1 cellular context compared by ENCODE assay signal in the genomic region with DNA sequence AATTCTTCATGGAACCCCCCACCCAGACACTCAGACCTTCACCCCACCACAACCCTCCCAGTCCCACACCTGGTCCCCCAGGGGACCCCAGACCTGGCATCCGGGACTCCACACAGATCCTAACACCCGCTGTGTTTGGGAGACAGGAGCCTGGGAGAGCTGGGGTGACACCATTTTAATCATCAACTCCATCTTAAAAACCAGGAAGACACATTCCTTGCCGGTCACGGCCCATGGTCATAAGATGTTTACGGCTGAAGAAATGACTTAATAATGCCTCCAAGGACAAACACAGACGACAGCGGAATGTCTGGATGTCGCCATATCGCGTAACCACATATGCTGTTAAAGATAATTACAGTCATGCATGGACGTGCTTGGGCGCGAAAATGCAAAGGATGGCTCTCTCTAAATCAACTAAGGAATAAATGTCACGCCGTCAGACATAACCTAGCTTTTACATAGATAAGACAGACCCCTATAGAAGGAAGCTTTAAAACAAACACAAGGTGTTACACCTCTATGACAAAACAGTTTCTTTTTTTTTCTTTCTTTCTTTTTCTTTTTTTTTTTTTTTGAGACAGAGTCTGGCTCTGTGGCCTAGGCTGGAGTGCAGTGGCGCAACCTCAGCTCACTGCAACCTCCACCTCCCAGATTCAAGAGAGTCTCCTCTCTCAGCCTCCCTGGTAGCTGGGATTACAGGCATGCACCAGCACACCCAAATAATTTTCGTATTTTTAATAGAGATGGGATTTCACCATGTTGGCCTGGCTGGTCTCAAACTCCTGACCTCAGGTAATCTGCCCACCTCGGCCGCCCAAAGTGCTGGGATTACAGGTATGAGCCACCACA.
TF ChIP-seq lines count a peak whose summit lies in the region.

No MANE protein-coding gene starts in this region.

TF ChIP-seq in K562, 482 proteins besides CTCF, POLR2A, EP300 and RAD21 (continued from another document and continues in another):
- TF ChIP-seq, protein P1, sequence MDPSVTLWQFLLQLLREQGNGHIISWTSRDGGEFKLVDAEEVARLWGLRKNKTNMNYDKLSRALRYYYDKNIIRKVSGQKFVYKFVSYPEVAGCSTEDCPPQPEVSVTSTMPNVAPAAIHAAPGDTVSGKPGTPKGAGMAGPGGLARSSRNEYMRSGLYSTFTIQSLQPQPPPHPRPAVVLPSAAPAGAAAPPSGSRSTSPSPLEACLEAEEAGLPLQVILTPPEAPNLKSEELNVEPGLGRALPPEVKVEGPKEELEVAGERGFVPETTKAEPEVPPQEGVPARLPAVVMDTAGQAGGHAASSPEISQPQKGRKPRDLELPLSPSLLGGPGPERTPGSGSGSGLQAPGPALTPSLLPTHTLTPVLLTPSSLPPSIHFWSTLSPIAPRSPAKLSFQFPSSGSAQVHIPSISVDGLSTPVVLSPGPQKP (CRISPR knock-in tag; IDR thresholded peaks at IDR 0.05), result no peak
- TF ChIP-seq, protein P2, sequence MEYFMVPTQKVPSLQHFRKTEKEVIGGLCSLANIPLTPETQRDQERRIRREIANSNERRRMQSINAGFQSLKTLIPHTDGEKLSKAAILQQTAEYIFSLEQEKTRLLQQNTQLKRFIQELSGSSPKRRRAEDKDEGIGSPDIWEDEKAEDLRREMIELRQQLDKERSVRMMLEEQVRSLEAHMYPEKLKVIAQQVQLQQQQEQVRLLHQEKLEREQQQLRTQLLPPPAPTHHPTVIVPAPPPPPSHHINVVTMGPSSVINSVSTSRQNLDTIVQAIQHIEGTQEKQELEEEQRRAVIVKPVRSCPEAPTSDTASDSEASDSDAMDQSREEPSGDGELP (CRISPR knock-in tag; IDR thresholded peaks at IDR 0.05; ENCODE audit: borderline replicate concordance), result no peak
- TF ChIP-seq GTF2F1 (IDR thresholded peaks at IDR 0.05; ENCODE audit: low read depth, low read length) (no peak), POLR2AphosphoS5 (IDR thresholded peaks at IDR 0.05; ENCODE audit: control insufficient read depth, insufficient read depth, low read depth, low read length) (no peak), MEF2D (tag; conservative IDR thresholded peaks at IDR 0.05; ENCODE audit: low read depth) (peak; percentile 94), ZNF174 (CRISPR knock-in tag; IDR thresholded peaks at IDR 0.05) (no peak), PRMT5 (CRISPR knock-in tag; IDR thresholded peaks at IDR 0.05) (no peak), IRF2 (CRISPR knock-in tag; IDR thresholded peaks at IDR 0.05) (no peak), MEF2A (IDR thresholded peaks at IDR 0.05; ENCODE audit: control insufficient read depth, low read depth, low read length) (no peak), GATA2 (CRISPR knock-in tag; IDR thresholded peaks at IDR 0.05) (no peak), MCM2 (IDR thresholded peaks at IDR 0.05; ENCODE audit: low read depth) (no peak), ZNF239 (CRISPR knock-in tag; IDR thresholded peaks at IDR 0.05) (peak; percentile 89)
- TF ChIP-seq, protein P3, sequence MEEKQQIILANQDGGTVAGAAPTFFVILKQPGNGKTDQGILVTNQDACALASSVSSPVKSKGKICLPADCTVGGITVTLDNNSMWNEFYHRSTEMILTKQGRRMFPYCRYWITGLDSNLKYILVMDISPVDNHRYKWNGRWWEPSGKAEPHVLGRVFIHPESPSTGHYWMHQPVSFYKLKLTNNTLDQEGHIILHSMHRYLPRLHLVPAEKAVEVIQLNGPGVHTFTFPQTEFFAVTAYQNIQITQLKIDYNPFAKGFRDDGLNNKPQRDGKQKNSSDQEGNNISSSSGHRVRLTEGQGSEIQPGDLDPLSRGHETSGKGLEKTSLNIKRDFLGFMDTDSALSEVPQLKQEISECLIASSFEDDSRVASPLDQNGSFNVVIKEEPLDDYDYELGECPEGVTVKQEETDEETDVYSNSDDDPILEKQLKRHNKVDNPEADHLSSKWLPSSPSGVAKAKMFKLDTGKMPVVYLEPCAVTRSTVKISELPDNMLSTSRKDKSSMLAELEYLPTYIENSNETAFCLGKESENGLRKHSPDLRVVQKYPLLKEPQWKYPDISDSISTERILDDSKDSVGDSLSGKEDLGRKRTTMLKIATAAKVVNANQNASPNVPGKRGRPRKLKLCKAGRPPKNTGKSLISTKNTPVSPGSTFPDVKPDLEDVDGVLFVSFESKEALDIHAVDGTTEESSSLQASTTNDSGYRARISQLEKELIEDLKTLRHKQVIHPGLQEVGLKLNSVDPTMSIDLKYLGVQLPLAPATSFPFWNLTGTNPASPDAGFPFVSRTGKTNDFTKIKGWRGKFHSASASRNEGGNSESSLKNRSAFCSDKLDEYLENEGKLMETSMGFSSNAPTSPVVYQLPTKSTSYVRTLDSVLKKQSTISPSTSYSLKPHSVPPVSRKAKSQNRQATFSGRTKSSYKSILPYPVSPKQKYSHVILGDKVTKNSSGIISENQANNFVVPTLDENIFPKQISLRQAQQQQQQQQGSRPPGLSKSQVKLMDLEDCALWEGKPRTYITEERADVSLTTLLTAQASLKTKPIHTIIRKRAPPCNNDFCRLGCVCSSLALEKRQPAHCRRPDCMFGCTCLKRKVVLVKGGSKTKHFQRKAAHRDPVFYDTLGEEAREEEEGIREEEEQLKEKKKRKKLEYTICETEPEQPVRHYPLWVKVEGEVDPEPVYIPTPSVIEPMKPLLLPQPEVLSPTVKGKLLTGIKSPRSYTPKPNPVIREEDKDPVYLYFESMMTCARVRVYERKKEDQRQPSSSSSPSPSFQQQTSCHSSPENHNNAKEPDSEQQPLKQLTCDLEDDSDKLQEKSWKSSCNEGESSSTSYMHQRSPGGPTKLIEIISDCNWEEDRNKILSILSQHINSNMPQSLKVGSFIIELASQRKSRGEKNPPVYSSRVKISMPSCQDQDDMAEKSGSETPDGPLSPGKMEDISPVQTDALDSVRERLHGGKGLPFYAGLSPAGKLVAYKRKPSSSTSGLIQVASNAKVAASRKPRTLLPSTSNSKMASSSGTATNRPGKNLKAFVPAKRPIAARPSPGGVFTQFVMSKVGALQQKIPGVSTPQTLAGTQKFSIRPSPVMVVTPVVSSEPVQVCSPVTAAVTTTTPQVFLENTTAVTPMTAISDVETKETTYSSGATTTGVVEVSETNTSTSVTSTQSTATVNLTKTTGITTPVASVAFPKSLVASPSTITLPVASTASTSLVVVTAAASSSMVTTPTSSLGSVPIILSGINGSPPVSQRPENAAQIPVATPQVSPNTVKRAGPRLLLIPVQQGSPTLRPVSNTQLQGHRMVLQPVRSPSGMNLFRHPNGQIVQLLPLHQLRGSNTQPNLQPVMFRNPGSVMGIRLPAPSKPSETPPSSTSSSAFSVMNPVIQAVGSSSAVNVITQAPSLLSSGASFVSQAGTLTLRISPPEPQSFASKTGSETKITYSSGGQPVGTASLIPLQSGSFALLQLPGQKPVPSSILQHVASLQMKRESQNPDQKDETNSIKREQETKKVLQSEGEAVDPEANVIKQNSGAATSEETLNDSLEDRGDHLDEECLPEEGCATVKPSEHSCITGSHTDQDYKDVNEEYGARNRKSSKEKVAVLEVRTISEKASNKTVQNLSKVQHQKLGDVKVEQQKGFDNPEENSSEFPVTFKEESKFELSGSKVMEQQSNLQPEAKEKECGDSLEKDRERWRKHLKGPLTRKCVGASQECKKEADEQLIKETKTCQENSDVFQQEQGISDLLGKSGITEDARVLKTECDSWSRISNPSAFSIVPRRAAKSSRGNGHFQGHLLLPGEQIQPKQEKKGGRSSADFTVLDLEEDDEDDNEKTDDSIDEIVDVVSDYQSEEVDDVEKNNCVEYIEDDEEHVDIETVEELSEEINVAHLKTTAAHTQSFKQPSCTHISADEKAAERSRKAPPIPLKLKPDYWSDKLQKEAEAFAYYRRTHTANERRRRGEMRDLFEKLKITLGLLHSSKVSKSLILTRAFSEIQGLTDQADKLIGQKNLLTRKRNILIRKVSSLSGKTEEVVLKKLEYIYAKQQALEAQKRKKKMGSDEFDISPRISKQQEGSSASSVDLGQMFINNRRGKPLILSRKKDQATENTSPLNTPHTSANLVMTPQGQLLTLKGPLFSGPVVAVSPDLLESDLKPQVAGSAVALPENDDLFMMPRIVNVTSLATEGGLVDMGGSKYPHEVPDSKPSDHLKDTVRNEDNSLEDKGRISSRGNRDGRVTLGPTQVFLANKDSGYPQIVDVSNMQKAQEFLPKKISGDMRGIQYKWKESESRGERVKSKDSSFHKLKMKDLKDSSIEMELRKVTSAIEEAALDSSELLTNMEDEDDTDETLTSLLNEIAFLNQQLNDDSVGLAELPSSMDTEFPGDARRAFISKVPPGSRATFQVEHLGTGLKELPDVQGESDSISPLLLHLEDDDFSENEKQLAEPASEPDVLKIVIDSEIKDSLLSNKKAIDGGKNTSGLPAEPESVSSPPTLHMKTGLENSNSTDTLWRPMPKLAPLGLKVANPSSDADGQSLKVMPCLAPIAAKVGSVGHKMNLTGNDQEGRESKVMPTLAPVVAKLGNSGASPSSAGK (IDR thresholded peaks at IDR 0.05), result no peak; the same call in 1 of the 2 replicates
- TF ChIP-seq, protein P4, sequence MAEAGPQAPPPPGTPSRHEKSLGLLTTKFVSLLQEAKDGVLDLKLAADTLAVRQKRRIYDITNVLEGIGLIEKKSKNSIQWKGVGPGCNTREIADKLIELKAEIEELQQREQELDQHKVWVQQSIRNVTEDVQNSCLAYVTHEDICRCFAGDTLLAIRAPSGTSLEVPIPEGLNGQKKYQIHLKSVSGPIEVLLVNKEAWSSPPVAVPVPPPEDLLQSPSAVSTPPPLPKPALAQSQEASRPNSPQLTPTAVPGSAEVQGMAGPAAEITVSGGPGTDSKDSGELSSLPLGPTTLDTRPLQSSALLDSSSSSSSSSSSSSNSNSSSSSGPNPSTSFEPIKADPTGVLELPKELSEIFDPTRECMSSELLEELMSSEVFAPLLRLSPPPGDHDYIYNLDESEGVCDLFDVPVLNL (CRISPR knock-in tag; IDR thresholded peaks at IDR 0.05; ENCODE audit: low read depth), result no peak
- TF ChIP-seq, protein P5, sequence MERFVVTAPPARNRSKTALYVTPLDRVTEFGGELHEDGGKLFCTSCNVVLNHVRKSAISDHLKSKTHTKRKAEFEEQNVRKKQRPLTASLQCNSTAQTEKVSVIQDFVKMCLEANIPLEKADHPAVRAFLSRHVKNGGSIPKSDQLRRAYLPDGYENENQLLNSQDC (CRISPR knock-in tag; IDR thresholded peaks at IDR 0.05), result 0 out of 2 replicates have a peak, but pooled peaks have one; percentile 37
- TF ChIP-seq, protein P6, sequence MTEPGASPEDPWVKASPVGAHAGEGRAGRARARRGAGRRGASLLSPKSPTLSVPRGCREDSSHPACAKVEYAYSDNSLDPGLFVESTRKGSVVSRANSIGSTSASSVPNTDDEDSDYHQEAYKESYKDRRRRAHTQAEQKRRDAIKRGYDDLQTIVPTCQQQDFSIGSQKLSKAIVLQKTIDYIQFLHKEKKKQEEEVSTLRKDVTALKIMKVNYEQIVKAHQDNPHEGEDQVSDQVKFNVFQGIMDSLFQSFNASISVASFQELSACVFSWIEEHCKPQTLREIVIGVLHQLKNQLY (CRISPR knock-in tag; conservative IDR thresholded peaks at IDR 0.05), result no peak
- TF ChIP-seq, protein P7, sequence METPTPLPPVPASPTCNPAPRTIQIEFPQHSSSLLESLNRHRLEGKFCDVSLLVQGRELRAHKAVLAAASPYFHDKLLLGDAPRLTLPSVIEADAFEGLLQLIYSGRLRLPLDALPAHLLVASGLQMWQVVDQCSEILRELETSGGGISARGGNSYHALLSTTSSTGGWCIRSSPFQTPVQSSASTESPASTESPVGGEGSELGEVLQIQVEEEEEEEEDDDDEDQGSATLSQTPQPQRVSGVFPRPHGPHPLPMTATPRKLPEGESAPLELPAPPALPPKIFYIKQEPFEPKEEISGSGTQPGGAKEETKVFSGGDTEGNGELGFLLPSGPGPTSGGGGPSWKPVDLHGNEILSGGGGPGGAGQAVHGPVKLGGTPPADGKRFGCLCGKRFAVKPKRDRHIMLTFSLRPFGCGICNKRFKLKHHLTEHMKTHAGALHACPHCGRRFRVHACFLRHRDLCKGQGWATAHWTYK (CRISPR knock-in tag; IDR thresholded peaks at IDR 0.05), result peak; percentile 98
- TF ChIP-seq, protein P8, sequence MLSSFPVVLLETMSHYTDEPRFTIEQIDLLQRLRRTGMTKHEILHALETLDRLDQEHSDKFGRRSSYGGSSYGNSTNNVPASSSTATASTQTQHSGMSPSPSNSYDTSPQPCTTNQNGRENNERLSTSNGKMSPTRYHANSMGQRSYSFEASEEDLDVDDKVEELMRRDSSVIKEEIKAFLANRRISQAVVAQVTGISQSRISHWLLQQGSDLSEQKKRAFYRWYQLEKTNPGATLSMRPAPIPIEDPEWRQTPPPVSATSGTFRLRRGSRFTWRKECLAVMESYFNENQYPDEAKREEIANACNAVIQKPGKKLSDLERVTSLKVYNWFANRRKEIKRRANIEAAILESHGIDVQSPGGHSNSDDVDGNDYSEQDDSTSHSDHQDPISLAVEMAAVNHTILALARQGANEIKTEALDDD (IDR thresholded peaks at IDR 0.05), result no peak
- TF ChIP-seq, protein P9, sequence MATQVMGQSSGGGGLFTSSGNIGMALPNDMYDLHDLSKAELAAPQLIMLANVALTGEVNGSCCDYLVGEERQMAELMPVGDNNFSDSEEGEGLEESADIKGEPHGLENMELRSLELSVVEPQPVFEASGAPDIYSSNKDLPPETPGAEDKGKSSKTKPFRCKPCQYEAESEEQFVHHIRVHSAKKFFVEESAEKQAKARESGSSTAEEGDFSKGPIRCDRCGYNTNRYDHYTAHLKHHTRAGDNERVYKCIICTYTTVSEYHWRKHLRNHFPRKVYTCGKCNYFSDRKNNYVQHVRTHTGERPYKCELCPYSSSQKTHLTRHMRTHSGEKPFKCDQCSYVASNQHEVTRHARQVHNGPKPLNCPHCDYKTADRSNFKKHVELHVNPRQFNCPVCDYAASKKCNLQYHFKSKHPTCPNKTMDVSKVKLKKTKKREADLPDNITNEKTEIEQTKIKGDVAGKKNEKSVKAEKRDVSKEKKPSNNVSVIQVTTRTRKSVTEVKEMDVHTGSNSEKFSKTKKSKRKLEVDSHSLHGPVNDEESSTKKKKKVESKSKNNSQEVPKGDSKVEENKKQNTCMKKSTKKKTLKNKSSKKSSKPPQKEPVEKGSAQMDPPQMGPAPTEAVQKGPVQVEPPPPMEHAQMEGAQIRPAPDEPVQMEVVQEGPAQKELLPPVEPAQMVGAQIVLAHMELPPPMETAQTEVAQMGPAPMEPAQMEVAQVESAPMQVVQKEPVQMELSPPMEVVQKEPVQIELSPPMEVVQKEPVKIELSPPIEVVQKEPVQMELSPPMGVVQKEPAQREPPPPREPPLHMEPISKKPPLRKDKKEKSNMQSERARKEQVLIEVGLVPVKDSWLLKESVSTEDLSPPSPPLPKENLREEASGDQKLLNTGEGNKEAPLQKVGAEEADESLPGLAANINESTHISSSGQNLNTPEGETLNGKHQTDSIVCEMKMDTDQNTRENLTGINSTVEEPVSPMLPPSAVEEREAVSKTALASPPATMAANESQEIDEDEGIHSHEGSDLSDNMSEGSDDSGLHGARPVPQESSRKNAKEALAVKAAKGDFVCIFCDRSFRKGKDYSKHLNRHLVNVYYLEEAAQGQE (CRISPR knock-in tag; IDR thresholded peaks at IDR 0.05; ENCODE audit: low read depth), result 0 out of 2 replicates have a peak, but pooled peaks have one; percentile 54
- TF ChIP-seq, protein P10, sequence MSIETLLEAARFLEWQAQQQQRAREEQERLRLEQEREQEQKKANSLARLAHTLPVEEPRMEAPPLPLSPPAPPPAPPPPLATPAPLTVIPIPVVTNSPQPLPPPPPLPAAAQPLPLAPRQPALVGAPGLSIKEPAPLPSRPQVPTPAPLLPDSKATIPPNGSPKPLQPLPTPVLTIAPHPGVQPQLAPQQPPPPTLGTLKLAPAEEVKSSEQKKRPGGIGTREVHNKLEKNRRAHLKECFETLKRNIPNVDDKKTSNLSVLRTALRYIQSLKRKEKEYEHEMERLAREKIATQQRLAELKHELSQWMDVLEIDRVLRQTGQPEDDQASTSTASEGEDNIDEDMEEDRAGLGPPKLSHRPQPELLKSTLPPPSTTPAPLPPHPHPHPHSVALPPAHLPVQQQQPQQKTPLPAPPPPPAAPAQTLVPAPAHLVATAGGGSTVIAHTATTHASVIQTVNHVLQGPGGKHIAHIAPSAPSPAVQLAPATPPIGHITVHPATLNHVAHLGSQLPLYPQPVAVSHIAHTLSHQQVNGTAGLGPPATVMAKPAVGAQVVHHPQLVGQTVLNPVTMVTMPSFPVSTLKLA (conservative IDR thresholded peaks at IDR 0.05), result no peak
